8 cellular contexts compared by ENCODE assay signal in the genomic region with DNA sequence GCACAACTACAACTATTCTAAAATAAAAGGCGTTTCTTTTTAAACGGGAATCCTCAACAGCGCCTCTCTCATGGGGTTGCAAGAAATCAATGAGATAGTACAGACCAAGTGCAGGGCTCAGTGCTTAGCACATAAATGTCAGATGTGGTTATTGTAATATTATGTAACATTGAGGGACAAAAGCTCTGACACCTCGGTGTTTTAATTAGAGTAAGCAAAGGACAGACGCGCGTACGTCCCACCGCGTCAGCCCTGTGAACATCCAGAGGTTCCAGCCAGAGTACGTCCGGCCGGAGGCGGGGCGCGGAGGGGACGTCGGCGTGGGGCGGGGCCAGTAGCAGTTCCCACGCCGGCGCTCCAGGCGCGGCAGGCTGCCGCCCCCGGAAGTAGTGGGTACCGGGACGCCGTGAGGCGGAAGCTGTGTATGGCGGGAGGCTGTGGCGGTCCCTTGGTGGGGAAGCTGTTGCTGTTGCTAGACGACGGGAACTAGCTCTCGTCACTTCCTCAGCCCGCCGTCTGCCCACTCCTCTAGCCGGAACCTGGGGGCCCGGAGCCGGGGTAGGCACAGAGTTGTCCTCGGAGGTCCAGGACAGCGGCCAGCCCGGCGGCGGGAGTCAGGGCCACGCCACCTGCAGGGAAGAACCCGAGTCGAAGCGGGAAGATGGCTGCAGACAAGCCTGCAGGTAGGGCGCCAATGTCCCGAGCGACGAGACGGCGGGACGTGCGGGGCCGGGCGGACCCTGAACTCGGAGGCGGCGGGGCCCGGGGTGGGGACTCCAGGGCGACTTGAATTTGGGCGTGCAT. TPM values are rescaled to one million over a fixed set of nuclear protein-coding genes. Genes with fewer than 3 reads are reported as not detected.
A peak's percentile ranks its signal among the peaks of the same experiment; 100 is the strongest.
DNase-seq lines count a peak whose midpoint lies in the region; ATAC-seq and TF ChIP-seq lines count a peak whose summit lies in the region.

A gene with protein sequence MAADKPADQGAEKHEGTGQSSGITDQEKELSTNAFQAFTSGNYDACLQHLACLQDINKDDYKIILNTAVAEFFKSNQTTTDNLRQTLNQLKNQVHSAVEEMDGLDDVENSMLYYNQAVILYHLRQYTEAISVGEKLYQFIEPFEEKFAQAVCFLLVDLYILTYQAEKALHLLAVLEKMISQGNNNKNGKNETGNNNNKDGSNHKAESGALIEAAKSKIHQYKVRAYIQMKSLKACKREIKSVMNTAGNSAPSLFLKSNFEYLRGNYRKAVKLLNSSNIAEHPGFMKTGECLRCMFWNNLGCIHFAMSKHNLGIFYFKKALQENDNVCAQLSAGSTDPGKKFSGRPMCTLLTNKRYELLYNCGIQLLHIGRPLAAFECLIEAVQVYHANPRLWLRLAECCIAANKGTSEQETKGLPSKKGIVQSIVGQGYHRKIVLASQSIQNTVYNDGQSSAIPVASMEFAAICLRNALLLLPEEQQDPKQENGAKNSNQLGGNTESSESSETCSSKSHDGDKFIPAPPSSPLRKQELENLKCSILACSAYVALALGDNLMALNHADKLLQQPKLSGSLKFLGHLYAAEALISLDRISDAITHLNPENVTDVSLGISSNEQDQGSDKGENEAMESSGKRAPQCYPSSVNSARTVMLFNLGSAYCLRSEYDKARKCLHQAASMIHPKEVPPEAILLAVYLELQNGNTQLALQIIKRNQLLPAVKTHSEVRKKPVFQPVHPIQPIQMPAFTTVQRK (plus strand): TSS at position 389 of the 804 bp plus-strand sequence. CDS start 273 bp downstream, at position 662.

- H3K27me3 ChIP-seq in AG04450 (ENCODE audit: control insufficient read depth, insufficient read depth, low read length) (no peaks in the 10 kb centered on the region), breast epithelium (no peaks in the 10 kb centered on the region), skeletal muscle tissue (ENCODE audit: control insufficient read depth in 3 of 3, insufficient read depth in 3 of 3, low read length in 3 of 3) (no peaks in the 10 kb centered on the region)

- CTCF ChIA-PET in AG04450 (lab: Charles Lee), result interaction anchor here (0.5 to 1.5 kb wide), 5 partner anchors 13 to 258 kb away, joined by 3 to 5 read pairs (median 3); no protein-coding TSS in a partner anchor

- H3K27ac ChIP-seq in AG04450 (ENCODE audit: low read depth, low read length) (peak within 1 kb of the TSS; percentile 57), VCaP (peak within 1 kb of the TSS; percentile 90), breast epithelium (peak within 1 kb of the TSS; percentile 84 to 89), skeletal muscle tissue (ENCODE audit: low read depth, low read length) (peak within 1 kb of the TSS; percentile 57)

- intact Hi-C loops in breast epithelium (cut with DNase I; ENCODE audit: low total_unique reads), result no loop called here

- POLR2A ChIA-PET in AG04450 (lab: Yijun Ruan, JAX), result interaction anchor here (0.6 kb wide), 2 partner anchors 11 to 115 kb away, joined by 3 read pairs; a partner anchor contains a TSS

- ATAC-seq in GM18873 (IDR thresholded peaks at IDR 0.05; ENCODE audit: low FRiP score, unreplicated experiment) (peak; percentile 95), HG03139 (IDR thresholded peaks at IDR 0.05; ENCODE audit: unreplicated experiment) (peak; percentile 96)

- no peaks in the 10 kb centered on the region for H3K36me3 ChIP-seq in breast epithelium
- H3K36me3 ChIP-seq in skeletal muscle tissue (ENCODE audit: control insufficient read depth in 3 of 3, insufficient read depth in 3 of 3, low read length in 3 of 3), result no peaks in the 10 kb centered on the region

- H3K4me3 ChIP-seq in AG04450 (ENCODE audit: low read depth, low read length) (peak within 1 kb of the TSS; percentile 89), breast epithelium (peak within 1 kb of the TSS; percentile 77 to 88 (median 85)), iPS-18c (ENCODE audit: insufficient read depth, low read depth, low read length) (peak within 1 kb of the TSS; percentile 89), skeletal muscle tissue (ENCODE audit: low read length in 3 of 3) (peak within 1 kb of the TSS; percentile 87 to 93 (median 88))

- TF ChIP-seq POLR2A in breast epithelium (IDR thresholded peaks at IDR 0.05), result no peak

- no peaks in the 10 kb centered on the region for H3K4me1 ChIP-seq in breast epithelium
- peaks cover 12 to 21% (median 14%) of the 10 kb centered on the region in 3 donors for H3K4me1 ChIP-seq in skeletal muscle tissue (ENCODE audit: control insufficient read depth in 3 of 3, insufficient read depth in 3 of 3, low read length in 3 of 3)

- TF ChIP-seq CTCF in AG04450 (IDR thresholded peaks at IDR 0.05; ENCODE audit: low read depth, low read length) (peak; percentile 28; the same call in 1 of the 2 replicates), VCaP (conservative IDR thresholded peaks at IDR 0.05) (peak; percentile 41), breast epithelium (IDR thresholded peaks at IDR 0.05) (peak in 2 of 3 donors; percentile 38 to 42)

- DNase-seq in AG04450 (ENCODE audit: low read depth, low spot score) (peak; percentile 62), NCI-H2196 treated with DMSO at 0.1 percent for 48 hours (lab: John Stamatoyannopoulos, UW; ENCODE audit: unreplicated experiment) (peak; percentile 82), breast epithelium (ENCODE audit: low spot score in 2 of 2) (peak; percentile 89)

- no peaks in the 10 kb centered on the region for H3K9me3 ChIP-seq in AG04450 (ENCODE audit: control insufficient read depth, insufficient read depth, low read length)
- no peaks in the 10 kb centered on the region for H3K9me3 ChIP-seq in breast epithelium
- no peaks in the 10 kb centered on the region for H3K9me3 ChIP-seq in iPS-18c (ENCODE audit: control insufficient read depth, insufficient read depth, low read length)
- no peaks in the 10 kb centered on the region for H3K9me3 ChIP-seq in skeletal muscle tissue (ENCODE audit: control insufficient read depth in 3 of 3, low read length in 3 of 3)

- peak within 1 kb of the TSS; percentile 73 to 80 (median 77) for H3K9ac ChIP-seq in skeletal muscle tissue (ENCODE audit: low read depth in 1 of 3, low read length in 3 of 3)

RNA-seq across cellular contexts. Expression of the gene that starts here (rescaled TPM):
- polyA plus RNA-seq in AG04450 (2011; rRNA removed), result 19.2 and 22.9 TPM in 2 replicates
- 13.8 and 17.7 TPM in 2 replicates for polyA minus RNA-seq in AG04450 (2011; rRNA and poly(A)+ RNA removed)
- total RNA-seq in breast epithelium (10 to 100 TPM; 18.4 to 37.9 (median 26.2) TPM), skeletal muscle tissue (30.3 TPM)

Comparison
In these comparisons a context has a peak if more than half of its experiments do, and no peak if none do; other contexts are left out.
1. Peak in every context shown above with its lines: DNase-seq, ATAC-seq, H3K4me3 ChIP-seq and H3K27ac ChIP-seq.